ENCODE assay signal across 36 cellular contexts in genomic region chr19:1768918-1769644, GRCh38. TPM values are rescaled to one million over a fixed set of nuclear protein-coding genes. Genes with fewer than 3 reads are reported as not detected.
"Had no signal": no experiment of that assay in that cellular context is flagged by ENCODE, and none has a peak within 500 bp of the region (broad histone marks: within the 10 kb centered on the region; RNA-seq: fewer than 3 reads in every experiment).

No MANE protein-coding gene starts in this region.

- FAIRE-seq: endothelial cell of umbilical vein, islet of Langerhans, pancreas had no signal

- H3K27ac ChIP-seq: colonic mucosa, esophagus muscularis mucosa, foreskin keratinocyte, gastroesophageal sphincter, heart right ventricle, left ventricle myocardium inferior, lower lobe of right lung, pancreas, suprapubic skin, transverse colon had no signal

- H3K4me1 ChIP-seq: colonic mucosa, lower lobe of right lung, pancreas, transverse colon had no signal

- ATAC-seq: foreskin keratinocyte; gastroesophageal sphincter; left colon; naive thymus-derived CD8-positive, alpha-beta T cell; sciatic nerve; stimulated activated naive CD8-positive, alpha-beta T cell treated with anti-CD3 and anti-CD28 coated beads, Interleukin-15, amount 100 ng/mL, for 72 hours had no signal

- H3K36me3 ChIP-seq: colonic mucosa, esophagus muscularis mucosa, gastroesophageal sphincter, heart right ventricle, left ventricle myocardium inferior, lower lobe of right lung, pancreas, suprapubic skin, transverse colon had no signal

- H3K4me2 ChIP-seq: smooth muscle cell had no signal

- DNase-seq: colonic mucosa; effector memory CD4-positive, alpha-beta T cell; foreskin keratinocyte; heart right ventricle; hippocampal formation; left ventricle myocardium inferior; lower lobe of right lung; naive thymus-derived CD8-positive, alpha-beta T cell; occipital lobe; retina; stimulated activated CD4-positive, alpha-beta T cell treated with anti-CD3 and anti-CD28 coated beads, Interleukin-12 subunit alpha, Interleukin-12 subunit beta, amount 100 ng/mL, for 4 hours; stimulated activated CD4-positive, alpha-beta T cell treated with anti-CD3 and anti-CD28 coated beads, Interleukin-1b, Interleukin-23, amount 100 ng/mL, for 48 hours; stimulated activated CD4-positive, alpha-beta T cell treated with anti-CD3 and anti-CD28 coated beads, Interleukin-4, amount 100 ng/mL, for 1 hour; stimulated activated CD8-positive, alpha-beta memory T cell treated with anti-CD3 and anti-CD28 coated beads, Interleukin-4, amount 100 ng/mL, for 48 hours; stimulated activated naive CD4-positive, alpha-beta T cell; stimulated activated naive CD8-positive, alpha-beta T cell treated with anti-CD3 and anti-CD28 coated beads, Interleukin-15, amount 100 ng/mL, for 72 hours had no signal

- H3K9me3 ChIP-seq: colonic mucosa had no signal

- H3K4me3 ChIP-seq: colonic mucosa, esophagus muscularis mucosa, gastroesophageal sphincter, heart right ventricle, left ventricle myocardium inferior, lower lobe of right lung, pancreas, smooth muscle cell, suprapubic skin, transverse colon had no signal

RNA-seq across cellular contexts. Expression of gene ONECUT3, which starts 15.8 kb away (rescaled TPM):
- total RNA-seq: chondrocyte; dermis blood vessel endothelial cell; endothelial cell of umbilical vein; epithelial cell of proximal tubule; esophagus muscularis mucosa; fibroblast of lung; foreskin keratinocyte; heart right ventricle; kidney epithelial cell; left colon; left ventricle myocardium inferior; lower lobe of right lung; mesenteric fat pad; myocyte; naive thymus-derived CD8-positive, alpha-beta T cell; occipital lobe; posterior vena cava; pulmonary artery endothelial cell; sciatic nerve; smooth muscle cell; suprapubic skin; transverse colon; urinary bladder had no signal
- polyA plus RNA-seq: endothelial cell of umbilical vein; fibroblast of lung; foreskin keratinocyte; heart right ventricle; naive thymus-derived CD8-positive, alpha-beta T cell; pancreas; smooth muscle cell; urinary bladder had no signal
